In the genomic region with DNA sequence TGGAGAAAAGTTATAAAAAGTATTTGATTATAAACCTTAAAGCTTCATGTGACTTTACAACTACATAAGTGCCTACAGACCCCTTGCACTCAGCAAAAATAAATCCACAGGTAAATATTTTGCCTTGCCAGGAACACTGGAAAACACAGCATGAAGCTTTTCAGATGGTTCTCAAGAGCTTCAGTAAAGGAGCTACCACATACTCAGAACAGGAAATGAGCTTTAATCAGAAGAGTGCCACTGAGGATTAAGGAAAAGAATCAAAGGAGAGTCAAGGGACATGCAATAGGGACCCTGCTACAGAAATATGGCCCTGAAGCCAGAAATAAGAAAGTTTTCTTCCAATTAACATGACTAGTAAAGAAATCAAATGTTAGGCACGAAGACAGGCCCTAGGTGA, we compare ENCODE assay signal across 15 cellular contexts. TPM values are rescaled to one million over a fixed set of nuclear protein-coding genes. Genes with fewer than 3 reads are reported as not detected.
A peak's percentile ranks its signal among the peaks of the same experiment; 100 is the strongest.
DNase-seq lines count a peak whose midpoint lies in the region; ATAC-seq and TF ChIP-seq lines count a peak whose summit lies in the region.
"Had no signal": no experiment of that assay in that cellular context is flagged by ENCODE, and none has a peak within 500 bp of the region (broad histone marks: within the 10 kb centered on the region; RNA-seq: fewer than 3 reads in every experiment).

No MANE protein-coding gene starts in this region.

- DNase-seq in activated CD4-positive, alpha-beta T cell treated with anti-CD3 and anti-CD28 coated beads, Interleukin-2, amount 10 ng/mL, durations not matched to agents 7 days and 5 days = no peak
- DNase-seq in activated CD4-positive, alpha-beta T cell treated with anti-CD3 and anti-CD28 coated beads, Interleukin-2, amount 50 U/mL, for 4 hours = no peak
- DNase-seq in Peyer's patch = no peak
- DNase-seq in esophagus squamous epithelium (lab: John Stamatoyannopoulos, UW) = no peak
- no peak for DNase-seq in stimulated activated effector memory CD8-positive, alpha-beta T cell treated with anti-CD3 and anti-CD28 coated beads, Interleukin-12 subunit alpha, Interleukin-12 subunit beta, amount 100 ng/mL, for 72 hours (ENCODE audit: low spot score in 2 of 2)
- DNase-seq in epidermal melanocyte (ENCODE audit: insufficient read length, low spot score) = no peak
- no peak for DNase-seq in DMS53 treated with DMSO at 0.1 percent for 48 hours (lab: John Stamatoyannopoulos, UW; ENCODE audit: unreplicated experiment)
- DNase-seq: glutamatergic neuron; NCI-H2227 treated with DMSO at 0.1 percent for 48 hours; nephron progenitor cell; SHP77; stimulated activated CD4-positive, alpha-beta T cell treated with anti-CD3 and anti-CD28 coated beads, Interleukin-4, amount 100 ng/mL, for 24 hours had no signal

- peak overlapping the region; percentile 96 for H3K27ac Mint-ChIP-seq in activated CD4-positive, alpha-beta T cell treated with anti-CD3 and anti-CD28 coated beads, Interleukin-2, amount 10 ng/mL, durations not matched to agents 7 days and 5 days
- H3K27ac Mint-ChIP-seq in stimulated activated effector memory CD8-positive, alpha-beta T cell treated with anti-CD3 and anti-CD28 coated beads, Interleukin-12 subunit alpha, Interleukin-12 subunit beta, amount 100 ng/mL, for 72 hours = peak overlapping the region; percentile 96
- H3K27ac Mint-ChIP-seq: nephron progenitor cell had no signal

- peak overlapping the region; percentile 37 to 54 (median 44) for H3K4me3 ChIP-seq in Peyer's patch
- peak overlapping the region in 3 of 4 donors; percentile 40 to 63 (median 53) for H3K4me3 ChIP-seq in esophagus squamous epithelium
- H3K4me3 ChIP-seq: cardiac muscle cell had no signal

- TF ChIP-seq POLR2A in Peyer's patch (IDR thresholded peaks at IDR 0.05) (no peak), esophagus squamous epithelium (IDR thresholded peaks at IDR 0.05) (no peak)

- POLR2A ChIA-PET in activated CD4-positive, alpha-beta T cell treated with anti-CD3 and anti-CD28 coated beads, Interleukin-2, amount 10 ng/mL, durations not matched to agents 7 days and 5 days (lab: Charles Lee) = no interaction called here

- H3K4me1 ChIP-seq in Peyer's patch = peaks cover 0 to 11% (median 0%) of the 10 kb centered on the region in 4 donors
- peaks cover 0 to 37% (median 13%) of the 10 kb centered on the region in 3 donors for H3K4me1 ChIP-seq in esophagus squamous epithelium

- intact Hi-C loops in esophagus squamous epithelium (cut with DNase I) = no loop called here

- TF ChIP-seq CTCF in Peyer's patch (IDR thresholded peaks at IDR 0.05) = no peak
- TF ChIP-seq CTCF in esophagus squamous epithelium (IDR thresholded peaks at IDR 0.05) = no peak

- H3K9me3 ChIP-seq in Peyer's patch = no peaks in the 10 kb centered on the region
- no peaks in the 10 kb centered on the region for H3K9me3 ChIP-seq in esophagus squamous epithelium

- no peaks in the 10 kb centered on the region for H3K27me3 Mint-ChIP-seq in activated CD4-positive, alpha-beta T cell treated with anti-CD3 and anti-CD28 coated beads, Interleukin-2, amount 10 ng/mL, durations not matched to agents 7 days and 5 days

- H3K27me3 ChIP-seq in Peyer's patch = no peaks in the 10 kb centered on the region
- no peaks in the 10 kb centered on the region for H3K27me3 ChIP-seq in esophagus squamous epithelium
- H3K27me3 ChIP-seq: cardiac muscle cell had no signal

- peaks cover 47% of the 10 kb centered on the region for H3K4me1 Mint-ChIP-seq in activated CD4-positive, alpha-beta T cell treated with anti-CD3 and anti-CD28 coated beads, Interleukin-2, amount 10 ng/mL, durations not matched to agents 7 days and 5 days
- H3K4me1 Mint-ChIP-seq in stimulated activated effector memory CD8-positive, alpha-beta T cell treated with anti-CD3 and anti-CD28 coated beads, Interleukin-12 subunit alpha, Interleukin-12 subunit beta, amount 100 ng/mL, for 72 hours = peaks cover 47% of the 10 kb centered on the region
- H3K4me1 Mint-ChIP-seq: nephron progenitor cell had no signal

- peaks cover 65% of the 10 kb centered on the region for H3K36me3 Mint-ChIP-seq in activated CD4-positive, alpha-beta T cell treated with anti-CD3 and anti-CD28 coated beads, Interleukin-2, amount 10 ng/mL, durations not matched to agents 7 days and 5 days (ENCODE audit: low read depth)
- H3K36me3 Mint-ChIP-seq in stimulated activated effector memory CD8-positive, alpha-beta T cell treated with anti-CD3 and anti-CD28 coated beads, Interleukin-12 subunit alpha, Interleukin-12 subunit beta, amount 100 ng/mL, for 72 hours = peaks cover 32% of the 10 kb centered on the region

- peaks cover 0 to 24% (median 0%) of the 10 kb centered on the region in 3 donors for H3K36me3 ChIP-seq in Peyer's patch
- peaks cover 0 to 25% (median 12%) of the 10 kb centered on the region in 3 donors for H3K36me3 ChIP-seq in esophagus squamous epithelium
- H3K36me3 ChIP-seq: cardiac muscle cell had no signal

- H3K9me3 Mint-ChIP-seq in activated CD4-positive, alpha-beta T cell treated with anti-CD3 and anti-CD28 coated beads, Interleukin-2, amount 10 ng/mL, durations not matched to agents 7 days and 5 days = peaks cover 3% of the 10 kb centered on the region
- H3K9me3 Mint-ChIP-seq in stimulated activated effector memory CD8-positive, alpha-beta T cell treated with anti-CD3 and anti-CD28 coated beads, Interleukin-12 subunit alpha, Interleukin-12 subunit beta, amount 100 ng/mL, for 72 hours = no peaks in the 10 kb centered on the region
- H3K9me3 Mint-ChIP-seq: nephron progenitor cell had no signal

- CTCF ChIA-PET in activated CD4-positive, alpha-beta T cell treated with anti-CD3 and anti-CD28 coated beads, Interleukin-2, amount 10 ng/mL, durations not matched to agents 7 days and 5 days (lab: Charles Lee) = no interaction called here

- peak overlapping the region; percentile 94 for H3K4me3 Mint-ChIP-seq in activated CD4-positive, alpha-beta T cell treated with anti-CD3 and anti-CD28 coated beads, Interleukin-2, amount 10 ng/mL, durations not matched to agents 7 days and 5 days
- H3K4me3 Mint-ChIP-seq in stimulated activated effector memory CD8-positive, alpha-beta T cell treated with anti-CD3 and anti-CD28 coated beads, Interleukin-12 subunit alpha, Interleukin-12 subunit beta, amount 100 ng/mL, for 72 hours = peak overlapping the region; percentile 79
- H3K4me3 Mint-ChIP-seq: nephron progenitor cell had no signal

- H3K27ac ChIP-seq in Peyer's patch (peak overlapping the region; percentile 21 to 83 (median 69)), esophagus squamous epithelium (peak overlapping the region in 3 of 4 donors; percentile 61 to 87 (median 75))
- H3K27ac ChIP-seq: cardiac muscle cell had no signal

- WGBS in esophagus squamous epithelium, 2 donors = 17 to 44% methylated on average over 1 of the region's 1 CpG

- ATAC-seq in stimulated activated effector memory CD8-positive, alpha-beta T cell treated with anti-CD3 and anti-CD28 coated beads, Interleukin-12 subunit alpha, Interleukin-12 subunit beta, amount 100 ng/mL, for 72 hours = peak; percentile 64
- ATAC-seq in HG02852 (IDR thresholded peaks at IDR 0.05; ENCODE audit: unreplicated experiment) = no peak

RNA-seq across cellular contexts. Expression of gene CASP1, which starts 1.2 kb away (rescaled TPM):
- 100 to 1,000 TPM; 101 to 106 TPM for total RNA-seq in activated CD4-positive, alpha-beta T cell treated with anti-CD3 and anti-CD28 coated beads, Interleukin-2, amount 10 ng/mL, durations not matched to agents 7 days and 5 days
- total RNA-seq in Peyer's patch = 100 to 1,000 TPM in 1 of 4 donors, 10 to 100 TPM in 3; 42.0 to 146 (median 93.6) TPM
- total RNA-seq in esophagus squamous epithelium = 10 to 100 TPM; 15.8 to 58.9 (median 20.5) TPM
- total RNA-seq: cardiac muscle cell had no signal

RNA-seq across cellular contexts. Expression of gene CASP5, which starts 10.8 kb away (rescaled TPM):
- total RNA-seq in activated CD4-positive, alpha-beta T cell treated with anti-CD3 and anti-CD28 coated beads, Interleukin-2, amount 10 ng/mL, durations not matched to agents 7 days and 5 days = not detected
- total RNA-seq in Peyer's patch (10 to 100 TPM; 10.5 to 27.5 (median 16.9) TPM), esophagus squamous epithelium (under 1 TPM in 1 of 4 donors, not detected in 3; 0.48 TPM)
- total RNA-seq: cardiac muscle cell, ureter had no signal

RNA-seq across cellular contexts. Expression of gene CARD16, which starts 11.4 kb away (rescaled TPM):
- total RNA-seq in activated CD4-positive, alpha-beta T cell treated with anti-CD3 and anti-CD28 coated beads, Interleukin-2, amount 10 ng/mL, durations not matched to agents 7 days and 5 days = 10 to 100 TPM; 92.5 to 98.8 TPM
- total RNA-seq in Peyer's patch (10 to 100 TPM in 3 of 4 donors, 1 to 10 TPM in 1; 9.2 to 43.3 (median 24.7) TPM), esophagus squamous epithelium (10 to 100 TPM in 1 of 4 donors, 1 to 10 TPM in 3; 4.0 to 10.5 (median 8.4) TPM)
- total RNA-seq: cardiac muscle cell had no signal

Comparison
In these comparisons a context has a peak if more than half of its experiments do, and no peak if none do; other contexts are left out.
1. RNA of gene CASP5, which starts 10.8 kb away (total RNA-seq): 10.5 to 27.5 TPM in Peyer's patch; not detected in activated CD4-positive, alpha-beta T cell treated with anti-CD3 and anti-CD28 coated beads, Interleukin-2, amount 10 ng/mL, durations not matched to agents 7 days and 5 days and 0.48 TPM in esophagus squamous epithelium; every median in the first group is over 4 times any median in the second.